In the genomic region with DNA sequence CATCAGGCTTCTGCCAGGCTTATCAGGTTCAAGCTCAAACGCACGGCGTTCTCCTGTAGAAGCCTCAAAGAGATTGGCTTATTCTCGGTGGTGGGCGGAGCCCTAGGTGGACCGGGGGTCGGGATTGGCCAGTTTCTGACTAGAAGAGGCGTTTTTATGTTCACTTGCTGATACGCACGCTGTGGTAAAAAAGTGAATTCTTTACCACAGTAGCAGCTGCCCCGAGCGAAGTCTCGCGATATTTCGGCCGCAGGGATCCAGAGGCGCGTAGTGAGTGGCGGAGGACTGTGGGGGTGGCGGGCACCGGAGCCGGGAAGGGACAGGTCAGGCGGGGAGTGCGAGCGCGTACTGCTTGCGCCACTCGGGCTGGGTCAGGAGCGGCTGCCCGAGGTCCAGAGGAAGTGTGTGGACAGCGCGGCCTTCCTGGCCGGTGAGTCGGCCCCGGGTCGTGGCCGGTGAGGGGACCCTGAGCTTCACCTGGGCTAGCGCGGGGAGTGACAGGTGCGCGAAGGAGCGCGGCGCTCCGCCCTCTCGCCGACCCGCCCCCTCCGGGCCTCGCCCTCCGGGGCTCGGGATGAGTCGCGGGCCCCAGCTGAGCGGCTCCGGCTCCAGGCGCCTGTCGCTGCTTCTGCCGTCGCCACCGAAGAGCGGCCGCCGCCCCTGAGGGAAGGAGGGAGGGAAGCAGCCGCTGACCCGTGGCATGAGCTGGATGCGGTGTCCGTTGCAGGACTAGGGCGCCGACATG, we compare ENCODE assay signal across 8 cellular contexts. TPM values are rescaled to one million over a fixed set of nuclear protein-coding genes. Genes with fewer than 3 reads are reported as not detected.
DNase-seq lines count a peak whose midpoint lies in the region; ATAC-seq and TF ChIP-seq lines count a peak whose summit lies in the region.

A gene with protein sequence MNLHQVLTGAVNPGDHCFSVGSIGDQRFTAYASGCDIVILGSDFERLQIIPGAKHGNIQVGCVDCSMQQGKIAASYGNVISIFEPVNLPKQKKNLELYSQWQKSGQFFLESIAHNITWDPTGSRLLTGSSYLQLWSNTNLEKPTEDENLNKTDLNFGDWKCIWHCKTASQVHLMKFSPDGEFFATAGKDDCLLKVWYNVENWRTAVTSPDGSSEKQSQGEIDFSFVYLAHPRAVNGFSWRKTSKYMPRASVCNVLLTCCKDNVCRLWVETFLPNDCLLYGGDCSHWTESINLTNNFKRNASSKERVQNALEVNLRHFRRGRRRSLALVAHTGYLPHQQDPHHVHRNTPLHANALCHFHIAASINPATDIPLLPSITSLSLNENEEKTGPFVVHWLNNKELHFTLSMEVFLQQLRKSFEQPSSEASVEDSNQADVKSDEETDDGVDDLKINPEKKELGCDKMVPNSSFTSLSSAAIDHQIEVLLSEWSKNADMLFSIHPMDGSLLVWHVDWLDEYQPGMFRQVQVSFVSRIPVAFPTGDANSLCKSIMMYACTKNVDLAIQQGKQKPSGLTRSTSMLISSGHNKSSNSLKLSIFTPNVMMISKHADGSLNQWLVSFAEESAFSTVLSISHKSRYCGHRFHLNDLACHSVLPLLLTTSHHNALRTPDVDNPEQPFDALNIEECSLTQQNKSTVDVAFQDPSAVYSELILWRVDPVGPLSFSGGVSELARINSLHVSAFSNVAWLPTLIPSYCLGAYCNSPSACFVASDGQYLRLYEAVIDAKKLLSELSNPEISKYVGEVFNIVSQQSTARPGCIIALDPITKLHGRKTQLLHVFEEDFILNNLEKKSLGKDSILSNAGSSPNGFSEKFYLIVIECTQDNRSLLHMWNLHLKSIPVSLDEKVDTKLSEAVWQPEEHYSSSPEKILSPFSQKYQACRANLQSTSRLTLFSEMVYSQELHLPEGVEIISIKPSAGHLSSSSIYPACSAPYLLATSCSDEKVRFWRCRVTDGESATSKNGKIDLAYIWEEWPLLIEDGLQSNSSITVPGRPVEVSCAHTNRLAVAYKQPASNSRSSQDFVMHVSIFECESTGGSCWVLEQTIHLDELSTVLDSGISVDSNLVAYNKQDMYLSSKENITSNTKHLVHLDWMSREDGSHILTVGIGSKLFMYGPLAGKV (N-terminal part only) (plus strand): TSS at position 260 of the 745 bp plus-strand sequence. CDS start 483 bp downstream, at position 743.

- TF ChIP-seq CTCF in AG04450 (IDR thresholded peaks at IDR 0.05; ENCODE audit: low read depth, low read length) (no peak), spleen (IDR thresholded peaks at IDR 0.05 in 8 of 11, conservative IDR thresholded peaks at IDR 0.05 in 3 of 11) (peak in 4 of 11 experiments; percentile 19 to 54 (median 34))

- TF ChIP-seq POLR2A in spleen (IDR thresholded peaks at IDR 0.05): peak; percentile 17 to 50 (median 41)

- POLR2A ChIA-PET in AG04450 (lab: Yijun Ruan, JAX): interaction anchor here (0.6 to 1.7 kb wide), 12 partner anchors 10 to 307 kb away, joined by 3 to 10 read pairs (median 4); a partner anchor contains a TSS

- intact Hi-C loops in spleen (cut with DNase I; ENCODE audit: low total_unique reads): no loop called here

- peak within 1 kb of the TSS; percentile 97 for H3K4me3 ChIP-seq in AG04450 (ENCODE audit: low read depth, low read length)
- H3K4me3 ChIP-seq in spleen: peak within 1 kb of the TSS; percentile 54 to 91 (median 84)

- CTCF ChIA-PET in AG04450 (lab: Charles Lee): interaction anchor here (0.8 to 2.1 kb wide), 4 partner anchors 49 to 364 kb away, joined by 3 to 10 read pairs (median 6); a partner anchor contains a TSS

- H3K27me3 ChIP-seq in AG04450 (ENCODE audit: control insufficient read depth, insufficient read depth, low read length) (no peaks in the 10 kb centered on the region), spleen (replicated peaks in 1 of 7) (no peaks in the 10 kb centered on the region)

- WGBS in spleen, 5 donors: 0 to 2% (median 0%) methylated on average over 31 to 70 of the region's 70 CpGs

- peaks cover 27 to 56% (median 50%) of the 10 kb centered on the region in 6 donors for H3K4me1 ChIP-seq in spleen

- ATAC-seq in GM19023 (IDR thresholded peaks at IDR 0.05; ENCODE audit: unreplicated experiment): peak; percentile 86
- peak; percentile 80 for ATAC-seq in HG03280 (IDR thresholded peaks at IDR 0.05; ENCODE audit: unreplicated experiment)

- H3K9me3 ChIP-seq in AG04450 (ENCODE audit: control insufficient read depth, insufficient read depth, low read length): no peaks in the 10 kb centered on the region; the same call in 1 of the 2 replicates
- H3K9me3 ChIP-seq in spleen: no peaks in the 10 kb centered on the region

- no peaks in the 10 kb centered on the region for H3K36me3 ChIP-seq in spleen

- DNase-seq in AG04450 (ENCODE audit: low read depth, low spot score) (peak; percentile 99), NCI-H345 treated with DMSO at 0.1 percent for 48 hours (lab: John Stamatoyannopoulos, UW; ENCODE audit: unreplicated experiment) (peak; percentile 95), inferior parietal cortex (ENCODE audit: extremely low spot score) (peak; percentile 99), spleen (peak; percentile 100)
- peak; percentile 92 to 96 (median 94) for DNase-seq in activated CD4-positive, CD25-positive, alpha-beta regulatory T cell (lab: John Stamatoyannopoulos, UW)
- DNase-seq in central memory CD4-positive, alpha-beta T cell: peak; percentile 98

- H3K27ac ChIP-seq in AG04450 (ENCODE audit: low read depth, low read length) (peak within 1 kb of the TSS; percentile 92), spleen (peak within 1 kb of the TSS; percentile 93 to 100 (median 98))

RNA-seq across cellular contexts. Expression of the gene that starts here (rescaled TPM):
- 14.7 and 22.2 TPM in 2 replicates for polyA plus RNA-seq in AG04450 (2011; rRNA removed)
- polyA minus RNA-seq in AG04450 (2011; rRNA and poly(A)+ RNA removed): 26.1 and 53.0 TPM in 2 replicates
- total RNA-seq in spleen: 10 to 100 TPM; 64.3 to 89.9 (median 75.9) TPM
- 10 to 100 TPM; 19.3 to 27.3 (median 22.5) TPM for polyA plus RNA-seq in spleen

Comparison
In these comparisons a context has a peak if more than half of its experiments do, and no peak if none do; other contexts are left out.
1. Peak in every context shown above with its lines: DNase-seq, ATAC-seq, H3K4me3 ChIP-seq and H3K27ac ChIP-seq.